In the genomic region with DNA sequence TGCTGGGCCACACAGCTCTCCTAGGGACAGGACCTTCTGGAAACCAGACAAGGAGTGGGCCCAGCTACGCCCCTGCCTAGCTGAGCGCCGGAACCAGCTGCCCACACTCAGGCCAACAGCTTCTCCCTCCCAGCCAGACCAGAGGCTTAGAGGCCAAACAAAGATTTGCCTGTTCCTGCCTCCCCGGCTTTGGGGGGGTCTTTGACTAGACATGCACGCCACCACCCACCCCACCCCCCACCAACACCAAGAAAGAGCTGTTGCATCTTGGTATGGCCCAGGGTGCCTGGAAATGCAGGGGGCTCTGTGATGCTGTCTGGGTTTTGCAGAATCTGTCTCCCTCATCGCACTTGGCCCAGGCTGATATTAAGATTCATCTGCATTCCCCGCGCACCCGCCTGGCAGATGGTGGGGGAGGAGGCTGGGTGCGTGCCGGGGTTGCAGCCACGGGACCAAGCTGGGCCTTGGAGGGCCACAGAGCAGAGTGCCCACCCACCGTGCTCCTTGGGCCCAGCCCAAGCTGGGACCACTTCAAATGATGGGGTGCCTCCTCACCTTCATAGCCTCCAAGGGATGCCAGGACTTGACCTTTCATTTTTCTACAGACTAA, we compare ENCODE assay signal across 1 cellular context.
TF ChIP-seq lines count a peak whose summit lies in the region.

No MANE protein-coding gene starts in this region.

TF ChIP-seq in WTC11, 78 proteins besides CTCF, POLR2A, EP300 and RAD21 (continued from another document):
- TF ChIP-seq, protein P1, sequence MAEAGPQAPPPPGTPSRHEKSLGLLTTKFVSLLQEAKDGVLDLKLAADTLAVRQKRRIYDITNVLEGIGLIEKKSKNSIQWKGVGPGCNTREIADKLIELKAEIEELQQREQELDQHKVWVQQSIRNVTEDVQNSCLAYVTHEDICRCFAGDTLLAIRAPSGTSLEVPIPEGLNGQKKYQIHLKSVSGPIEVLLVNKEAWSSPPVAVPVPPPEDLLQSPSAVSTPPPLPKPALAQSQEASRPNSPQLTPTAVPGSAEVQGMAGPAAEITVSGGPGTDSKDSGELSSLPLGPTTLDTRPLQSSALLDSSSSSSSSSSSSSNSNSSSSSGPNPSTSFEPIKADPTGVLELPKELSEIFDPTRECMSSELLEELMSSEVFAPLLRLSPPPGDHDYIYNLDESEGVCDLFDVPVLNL (CRISPR knock-in tag; IDR thresholded peaks at IDR 0.05; ENCODE audit: borderline replicate concordance, low read depth): no peak
- no peak for TF ChIP-seq OVOL2 (CRISPR knock-in tag; IDR thresholded peaks at IDR 0.05; ENCODE audit: borderline replicate concordance)
TF ChIP-seq in WTC11: peak in this region for 0.
